1 cellular context compared by ENCODE assay signal in the genomic region with DNA sequence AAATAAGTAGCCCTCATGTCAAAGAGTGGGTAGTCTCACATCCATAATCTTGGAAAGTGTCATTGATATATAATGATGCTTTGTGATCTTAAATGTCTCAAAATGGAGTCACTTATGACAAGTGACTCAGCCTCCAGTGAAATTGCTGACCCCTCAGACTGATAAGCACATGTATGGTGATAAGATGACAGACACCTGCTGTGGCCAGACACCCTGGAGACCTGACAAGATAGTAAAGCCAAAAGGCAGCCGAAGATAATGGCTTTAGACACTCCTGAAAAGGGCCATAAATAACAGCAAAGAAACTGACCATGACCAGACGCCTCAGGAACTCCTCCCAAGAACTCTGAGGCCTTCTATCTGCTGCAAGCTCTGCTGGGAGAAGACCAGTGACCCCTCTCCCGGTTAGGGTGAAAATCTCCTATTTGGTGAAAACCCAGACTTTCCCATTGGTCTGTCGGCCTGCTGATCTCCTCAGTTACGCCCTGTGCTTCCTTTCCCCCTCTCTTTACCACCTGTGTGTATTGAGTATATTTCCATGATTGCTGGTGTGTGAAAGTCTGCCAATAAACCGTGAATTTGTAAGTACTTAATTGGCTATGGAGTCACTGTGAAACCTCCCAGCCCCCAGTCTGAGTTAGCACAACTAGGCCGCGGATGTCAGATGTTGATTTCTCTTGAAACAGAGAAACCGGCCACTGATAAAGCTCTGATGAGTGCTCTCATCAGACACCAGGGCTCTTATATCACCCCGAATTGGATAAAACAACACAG.
A peak's percentile ranks its signal among the peaks of the same experiment; 100 is the strongest.
TF ChIP-seq lines count a peak whose summit lies in the region.

No MANE protein-coding gene starts in this region.

TF ChIP-seq in GM12878, 131 proteins besides CTCF, POLR2A, EP300 and RAD21:
- TF ChIP-seq BCL11A (IDR thresholded peaks at IDR 0.05; ENCODE audit: low read depth, low read length) (peak; percentile 48; the same call in 1 of the 2 replicates), IKZF2 (IDR thresholded peaks at IDR 0.05) (peak in 1 of 2 experiments; percentile 19; a peak in 1 of 4 replicates), MTA2 (IDR thresholded peaks at IDR 0.05; ENCODE audit: low read depth) (peak; percentile 62), IKZF1 (conservative IDR thresholded peaks at IDR 0.05) (0 out of 2 replicates have a peak, but pooled peaks have one; percentile 21), SRF (IDR thresholded peaks at IDR 0.05; ENCODE audit: low read depth in 2 of 2, low read length in 2 of 2) (no peak), TCF3 (IDR thresholded peaks at IDR 0.05; ENCODE audit: borderline replicate concordance, insufficient read depth, low read depth, low read length) (no peak)
- TF ChIP-seq, protein P1, sequence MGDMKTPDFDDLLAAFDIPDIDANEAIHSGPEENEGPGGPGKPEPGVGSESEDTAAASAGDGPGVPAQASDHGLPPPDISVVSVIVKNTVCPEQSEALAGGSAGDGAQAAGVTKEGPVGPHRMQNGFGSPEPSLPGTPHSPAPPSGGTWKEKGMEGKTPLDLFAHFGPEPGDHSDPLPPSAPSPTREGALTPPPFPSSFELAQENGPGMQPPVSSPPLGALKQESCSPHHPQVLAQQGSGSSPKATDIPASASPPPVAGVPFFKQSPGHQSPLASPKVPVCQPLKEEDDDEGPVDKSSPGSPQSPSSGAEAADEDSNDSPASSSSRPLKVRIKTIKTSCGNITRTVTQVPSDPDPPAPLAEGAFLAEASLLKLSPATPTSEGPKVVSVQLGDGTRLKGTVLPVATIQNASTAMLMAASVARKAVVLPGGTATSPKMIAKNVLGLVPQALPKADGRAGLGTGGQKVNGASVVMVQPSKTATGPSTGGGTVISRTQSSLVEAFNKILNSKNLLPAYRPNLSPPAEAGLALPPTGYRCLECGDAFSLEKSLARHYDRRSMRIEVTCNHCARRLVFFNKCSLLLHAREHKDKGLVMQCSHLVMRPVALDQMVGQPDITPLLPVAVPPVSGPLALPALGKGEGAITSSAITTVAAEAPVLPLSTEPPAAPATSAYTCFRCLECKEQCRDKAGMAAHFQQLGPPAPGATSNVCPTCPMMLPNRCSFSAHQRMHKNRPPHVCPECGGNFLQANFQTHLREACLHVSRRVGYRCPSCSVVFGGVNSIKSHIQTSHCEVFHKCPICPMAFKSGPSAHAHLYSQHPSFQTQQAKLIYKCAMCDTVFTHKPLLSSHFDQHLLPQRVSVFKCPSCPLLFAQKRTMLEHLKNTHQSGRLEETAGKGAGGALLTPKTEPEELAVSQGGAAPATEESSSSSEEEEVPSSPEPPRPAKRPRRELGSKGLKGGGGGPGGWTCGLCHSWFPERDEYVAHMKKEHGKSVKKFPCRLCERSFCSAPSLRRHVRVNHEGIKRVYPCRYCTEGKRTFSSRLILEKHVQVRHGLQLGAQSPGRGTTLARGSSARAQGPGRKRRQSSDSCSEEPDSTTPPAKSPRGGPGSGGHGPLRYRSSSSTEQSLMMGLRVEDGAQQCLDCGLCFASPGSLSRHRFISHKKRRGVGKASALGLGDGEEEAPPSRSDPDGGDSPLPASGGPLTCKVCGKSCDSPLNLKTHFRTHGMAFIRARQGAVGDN (IDR thresholded peaks at IDR 0.05), result peak; percentile 95
- TF ChIP-seq, protein P2, sequence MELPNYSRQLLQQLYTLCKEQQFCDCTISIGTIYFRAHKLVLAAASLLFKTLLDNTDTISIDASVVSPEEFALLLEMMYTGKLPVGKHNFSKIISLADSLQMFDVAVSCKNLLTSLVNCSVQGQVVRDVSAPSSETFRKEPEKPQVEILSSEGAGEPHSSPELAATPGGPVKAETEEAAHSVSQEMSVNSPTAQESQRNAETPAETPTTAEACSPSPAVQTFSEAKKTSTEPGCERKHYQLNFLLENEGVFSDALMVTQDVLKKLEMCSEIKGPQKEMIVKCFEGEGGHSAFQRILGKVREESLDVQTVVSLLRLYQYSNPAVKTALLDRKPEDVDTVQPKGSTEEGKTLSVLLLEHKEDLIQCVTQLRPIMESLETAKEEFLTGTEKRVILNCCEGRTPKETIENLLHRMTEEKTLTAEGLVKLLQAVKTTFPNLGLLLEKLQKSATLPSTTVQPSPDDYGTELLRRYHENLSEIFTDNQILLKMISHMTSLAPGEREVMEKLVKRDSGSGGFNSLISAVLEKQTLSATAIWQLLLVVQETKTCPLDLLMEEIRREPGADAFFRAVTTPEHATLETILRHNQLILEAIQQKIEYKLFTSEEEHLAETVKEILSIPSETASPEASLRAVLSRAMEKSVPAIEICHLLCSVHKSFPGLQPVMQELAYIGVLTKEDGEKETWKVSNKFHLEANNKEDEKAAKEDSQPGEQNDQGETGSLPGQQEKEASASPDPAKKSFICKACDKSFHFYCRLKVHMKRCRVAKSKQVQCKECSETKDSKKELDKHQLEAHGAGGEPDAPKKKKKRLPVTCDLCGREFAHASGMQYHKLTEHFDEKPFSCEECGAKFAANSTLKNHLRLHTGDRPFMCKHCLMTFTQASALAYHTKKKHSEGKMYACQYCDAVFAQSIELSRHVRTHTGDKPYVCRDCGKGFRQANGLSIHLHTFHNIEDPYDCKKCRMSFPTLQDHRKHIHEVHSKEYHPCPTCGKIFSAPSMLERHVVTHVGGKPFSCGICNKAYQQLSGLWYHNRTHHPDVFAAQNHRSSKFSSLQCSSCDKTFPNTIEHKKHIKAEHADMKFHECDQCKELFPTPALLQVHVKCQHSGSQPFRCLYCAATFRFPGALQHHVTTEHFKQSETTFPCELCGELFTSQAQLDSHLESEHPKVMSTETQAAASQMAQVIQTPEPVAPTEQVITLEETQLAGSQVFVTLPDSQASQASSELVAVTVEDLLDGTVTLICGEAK (IDR thresholded peaks at IDR 0.05; ENCODE audit: borderline replicate concordance), result no peak
- TF ChIP-seq, protein P3, sequence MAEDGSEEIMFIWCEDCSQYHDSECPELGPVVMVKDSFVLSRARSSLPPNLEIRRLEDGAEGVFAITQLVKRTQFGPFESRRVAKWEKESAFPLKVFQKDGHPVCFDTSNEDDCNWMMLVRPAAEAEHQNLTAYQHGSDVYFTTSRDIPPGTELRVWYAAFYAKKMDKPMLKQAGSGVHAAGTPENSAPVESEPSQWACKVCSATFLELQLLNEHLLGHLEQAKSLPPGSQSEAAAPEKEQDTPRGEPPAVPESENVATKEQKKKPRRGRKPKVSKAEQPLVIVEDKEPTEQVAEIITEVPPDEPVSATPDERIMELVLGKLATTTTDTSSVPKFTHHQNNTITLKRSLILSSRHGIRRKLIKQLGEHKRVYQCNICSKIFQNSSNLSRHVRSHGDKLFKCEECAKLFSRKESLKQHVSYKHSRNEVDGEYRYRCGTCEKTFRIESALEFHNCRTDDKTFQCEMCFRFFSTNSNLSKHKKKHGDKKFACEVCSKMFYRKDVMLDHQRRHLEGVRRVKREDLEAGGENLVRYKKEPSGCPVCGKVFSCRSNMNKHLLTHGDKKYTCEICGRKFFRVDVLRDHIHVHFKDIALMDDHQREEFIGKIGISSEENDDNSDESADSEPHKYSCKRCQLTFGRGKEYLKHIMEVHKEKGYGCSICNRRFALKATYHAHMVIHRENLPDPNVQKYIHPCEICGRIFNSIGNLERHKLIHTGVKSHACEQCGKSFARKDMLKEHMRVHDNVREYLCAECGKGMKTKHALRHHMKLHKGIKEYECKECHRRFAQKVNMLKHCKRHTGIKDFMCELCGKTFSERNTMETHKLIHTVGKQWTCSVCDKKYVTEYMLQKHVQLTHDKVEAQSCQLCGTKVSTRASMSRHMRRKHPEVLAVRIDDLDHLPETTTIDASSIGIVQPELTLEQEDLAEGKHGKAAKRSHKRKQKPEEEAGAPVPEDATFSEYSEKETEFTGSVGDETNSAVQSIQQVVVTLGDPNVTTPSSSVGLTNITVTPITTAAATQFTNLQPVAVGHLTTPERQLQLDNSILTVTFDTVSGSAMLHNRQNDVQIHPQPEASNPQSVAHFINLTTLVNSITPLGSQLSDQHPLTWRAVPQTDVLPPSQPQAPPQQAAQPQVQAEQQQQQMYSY (CRISPR knock-in tag; IDR thresholded peaks at IDR 0.05), result peak; percentile 74; the same call in 1 of the 2 replicates
- TF ChIP-seq, protein P4, sequence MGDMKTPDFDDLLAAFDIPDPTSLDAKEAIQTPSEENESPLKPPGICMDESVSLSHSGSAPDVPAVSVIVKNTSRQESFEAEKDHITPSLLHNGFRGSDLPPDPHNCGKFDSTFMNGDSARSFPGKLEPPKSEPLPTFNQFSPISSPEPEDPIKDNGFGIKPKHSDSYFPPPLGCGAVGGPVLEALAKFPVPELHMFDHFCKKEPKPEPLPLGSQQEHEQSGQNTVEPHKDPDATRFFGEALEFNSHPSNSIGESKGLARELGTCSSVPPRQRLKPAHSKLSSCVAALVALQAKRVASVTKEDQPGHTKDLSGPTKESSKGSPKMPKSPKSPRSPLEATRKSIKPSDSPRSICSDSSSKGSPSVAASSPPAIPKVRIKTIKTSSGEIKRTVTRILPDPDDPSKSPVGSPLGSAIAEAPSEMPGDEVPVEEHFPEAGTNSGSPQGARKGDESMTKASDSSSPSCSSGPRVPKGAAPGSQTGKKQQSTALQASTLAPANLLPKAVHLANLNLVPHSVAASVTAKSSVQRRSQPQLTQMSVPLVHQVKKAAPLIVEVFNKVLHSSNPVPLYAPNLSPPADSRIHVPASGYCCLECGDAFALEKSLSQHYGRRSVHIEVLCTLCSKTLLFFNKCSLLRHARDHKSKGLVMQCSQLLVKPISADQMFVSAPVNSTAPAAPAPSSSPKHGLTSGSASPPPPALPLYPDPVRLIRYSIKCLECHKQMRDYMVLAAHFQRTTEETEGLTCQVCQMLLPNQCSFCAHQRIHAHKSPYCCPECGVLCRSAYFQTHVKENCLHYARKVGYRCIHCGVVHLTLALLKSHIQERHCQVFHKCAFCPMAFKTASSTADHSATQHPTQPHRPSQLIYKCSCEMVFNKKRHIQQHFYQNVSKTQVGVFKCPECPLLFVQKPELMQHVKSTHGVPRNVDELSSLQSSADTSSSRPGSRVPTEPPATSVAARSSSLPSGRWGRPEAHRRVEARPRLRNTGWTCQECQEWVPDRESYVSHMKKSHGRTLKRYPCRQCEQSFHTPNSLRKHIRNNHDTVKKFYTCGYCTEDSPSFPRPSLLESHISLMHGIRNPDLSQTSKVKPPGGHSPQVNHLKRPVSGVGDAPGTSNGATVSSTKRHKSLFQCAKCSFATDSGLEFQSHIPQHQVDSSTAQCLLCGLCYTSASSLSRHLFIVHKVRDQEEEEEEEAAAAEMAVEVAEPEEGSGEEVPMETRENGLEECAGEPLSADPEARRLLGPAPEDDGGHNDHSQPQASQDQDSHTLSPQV (IDR thresholded peaks at IDR 0.05), result peak; percentile 98
- TF ChIP-seq, protein P5, sequence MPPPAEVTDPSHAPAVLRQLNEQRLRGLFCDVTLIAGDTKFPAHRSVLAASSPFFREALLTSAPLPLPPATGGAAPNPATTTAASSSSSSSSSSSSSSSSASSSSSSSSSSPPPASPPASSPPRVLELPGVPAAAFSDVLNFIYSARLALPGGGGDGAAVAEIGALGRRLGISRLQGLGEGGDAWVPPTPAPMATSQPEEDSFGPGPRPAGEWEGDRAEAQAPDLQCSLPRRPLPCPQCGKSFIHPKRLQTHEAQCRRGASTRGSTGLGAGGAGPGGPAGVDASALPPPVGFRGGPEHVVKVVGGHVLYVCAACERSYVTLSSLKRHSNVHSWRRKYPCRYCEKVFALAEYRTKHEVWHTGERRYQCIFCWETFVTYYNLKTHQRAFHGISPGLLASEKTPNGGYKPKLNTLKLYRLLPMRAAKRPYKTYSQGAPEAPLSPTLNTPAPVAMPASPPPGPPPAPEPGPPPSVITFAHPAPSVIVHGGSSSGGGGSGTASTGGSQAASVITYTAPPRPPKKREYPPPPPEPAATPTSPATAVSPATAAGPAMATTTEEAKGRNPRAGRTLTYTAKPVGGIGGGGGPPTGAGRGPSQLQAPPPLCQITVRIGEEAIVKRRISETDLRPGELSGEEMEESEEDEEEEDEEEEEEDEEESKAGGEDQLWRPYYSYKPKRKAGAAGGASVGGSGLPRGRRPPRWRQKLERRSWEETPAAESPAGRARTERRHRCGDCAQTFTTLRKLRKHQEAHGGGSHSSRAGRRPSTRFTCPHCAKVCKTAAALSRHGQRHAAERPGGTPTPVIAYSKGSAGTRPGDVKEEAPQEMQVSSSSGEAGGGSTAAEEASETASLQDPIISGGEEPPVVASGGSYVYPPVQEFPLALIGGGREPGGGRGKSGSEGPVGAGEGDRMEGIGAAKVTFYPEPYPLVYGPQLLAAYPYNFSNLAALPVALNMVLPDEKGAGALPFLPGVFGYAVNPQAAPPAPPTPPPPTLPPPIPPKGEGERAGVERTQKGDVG (CRISPR knock-in tag; IDR thresholded peaks at IDR 0.05), result 0 out of 2 replicates have a peak, but pooled peaks have one; percentile 62
